Comparison of ENCODE assay signal across 19 cellular contexts in the genomic region with DNA sequence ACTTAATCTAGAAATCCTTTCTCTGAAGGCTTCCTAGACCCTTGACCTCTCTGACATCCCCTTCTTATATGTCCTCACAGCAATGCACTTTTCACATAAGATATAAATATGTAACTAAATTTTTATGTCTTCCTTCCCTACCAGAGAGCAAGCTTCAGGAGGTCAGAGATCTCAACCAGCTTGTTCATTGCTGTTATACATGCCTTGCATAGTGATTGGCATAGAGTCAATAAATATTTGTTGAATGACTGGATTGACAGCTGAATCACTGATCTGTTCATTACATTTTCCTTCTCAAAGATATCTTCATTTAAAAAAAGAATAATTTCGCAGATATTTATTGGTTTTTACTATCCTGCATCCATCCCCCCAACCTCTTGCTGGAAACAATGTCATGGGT. TPM values are rescaled to one million over a fixed set of nuclear protein-coding genes. Genes with fewer than 3 reads are reported as not detected.
A peak's percentile ranks its signal among the peaks of the same experiment; 100 is the strongest.
DNase-seq lines count a peak whose midpoint lies in the region; ATAC-seq and TF ChIP-seq lines count a peak whose summit lies in the region.
"Had no signal": no experiment of that assay in that cellular context is flagged by ENCODE, and none has a peak within 500 bp of the region (broad histone marks: within the 10 kb centered on the region; RNA-seq: fewer than 3 reads in every experiment).

No MANE protein-coding gene starts in this region.

- no peaks in the 10 kb centered on the region for H3F3A ChIP-seq in PC-3 (ENCODE audit: low read length, unreplicated experiment)

- no peaks in the 10 kb centered on the region for H4K20me1 ChIP-seq in PC-3 (ENCODE audit: low read length)
- H4K20me1 ChIP-seq in osteoblast (ENCODE audit: insufficient read depth, low read length): no peaks in the 10 kb centered on the region

- peaks cover 4% of the 10 kb centered on the region; the same call in 1 of the 2 replicates for H3K4me1 ChIP-seq in PC-3 (ENCODE audit: insufficient read depth, low read length)
- H3K4me1 ChIP-seq in osteoblast (ENCODE audit: insufficient read depth, low read length): no peaks in the 10 kb centered on the region
- H3K4me1 ChIP-seq: HAP-1 had no signal

- no peaks in the 10 kb centered on the region for H3K27me3 ChIP-seq in PC-3 (ENCODE audit: low read length)
- H3K27me3 ChIP-seq in osteoblast (ENCODE audit: insufficient read depth, low read length): no peaks in the 10 kb centered on the region

- POLR2A ChIA-PET in PC-3 (lab: Charles Lee; ENCODE audit: unreplicated experiment) (no interaction called here), RWPE1 (lab: Yijun Ruan, JAX; ENCODE audit: low non-redundant PET) (no interaction called here)

- H3K27ac ChIP-seq in PC-3 (ENCODE audit: low read length) (no peak overlapping the region), RWPE1 (no peak overlapping the region), osteoblast (ENCODE audit: low read depth, low read length) (no peak overlapping the region)

- H3K4me3 ChIP-seq in PC-3 (ENCODE audit: low read length) (no peak overlapping the region), epithelial cell of esophagus (ENCODE audit: low read length) (no peak overlapping the region), osteoblast (ENCODE audit: insufficient read depth, low read length) (no peak overlapping the region)
- H3K4me3 ChIP-seq: HAP-1 had no signal

- TF ChIP-seq CTCF in PC-3 (conservative IDR thresholded peaks at IDR 0.05; ENCODE audit: low read depth, low read length) (no peak), RWPE1 (conservative IDR thresholded peaks at IDR 0.05; ENCODE audit: low read depth) (no peak), epithelial cell of esophagus (IDR thresholded peaks at IDR 0.05; ENCODE audit: insufficient read depth, low read depth, low read length, missing control alignments) (no peak), osteoblast (IDR thresholded peaks at IDR 0.05; ENCODE audit: extremely low read depth, low read depth, low read length) (no peak)

- no peaks in the 10 kb centered on the region for H3K79me2 ChIP-seq in PC-3 (ENCODE audit: low read length)
- no peaks in the 10 kb centered on the region for H3K79me2 ChIP-seq in osteoblast (ENCODE audit: insufficient read depth, low read length)

- H2AFZ ChIP-seq in PC-3 (ENCODE audit: low read length) (no peak overlapping the region), osteoblast (ENCODE audit: low read length) (no peak overlapping the region)

- no TSS peak for BruUV-seq in PC-3 (replicated peaks; lab: Mats Ljungman, UMichigan)

- intact Hi-C loops in PC-3 (cut with micrococcal nuclease): no loop called here

- peak; percentile 61 for DNase-seq in PC-3
- peak; percentile 26 for DNase-seq in RWPE1 (ENCODE audit: low spot score)
- peak; percentile 20 for DNase-seq in epithelial cell of esophagus (ENCODE audit: low read depth)
- DNase-seq in osteoblast (ENCODE audit: insufficient read length, low spot score, missing footprints): peak; percentile 58
- no peak for DNase-seq in activated effector memory CD4-positive, alpha-beta T cell treated with anti-CD3 and anti-CD28 coated beads, Interleukin-2, amount 50 U/mL, for 16 hours
- no peak for DNase-seq in cerebellum (ENCODE audit: low spot score)
- DNase-seq in SW480 (ENCODE audit: low spot score): no peak
- no peak for DNase-seq in stimulated activated naive CD4-positive, alpha-beta T cell (lab: John Stamatoyannopoulos, UW)
- DNase-seq: C1 segment of cervical spinal cord; Calu3; CD4-positive, alpha-beta memory T cell; COR-L47; DMS53; DMS79 treated with DMSO at 0.1 percent for 48 hours; GF-D8; GOT3 had no signal

- H3K9me2 ChIP-seq in PC-3 (replicated peaks; ENCODE audit: low read length): no peaks in the 10 kb centered on the region

- no peak for ATAC-seq in PC-3

- H3K4me2 ChIP-seq in PC-3 (ENCODE audit: low read length): no peak overlapping the region
- H3K4me2 ChIP-seq in osteoblast (ENCODE audit: insufficient read depth, low read length): no peak overlapping the region

- H3K36me3 ChIP-seq in PC-3 (ENCODE audit: low read depth, low read length) (no peaks in the 10 kb centered on the region), osteoblast (ENCODE audit: insufficient read depth, low read length) (no peaks in the 10 kb centered on the region)
- H3K36me3 ChIP-seq: HAP-1 had no signal

- H3K9me3 ChIP-seq in PC-3 (ENCODE audit: low read length) (no peaks in the 10 kb centered on the region), osteoblast (ENCODE audit: low read depth, low read length) (no peaks in the 10 kb centered on the region)
- H3K9me3 ChIP-seq: HAP-1 had no signal

- CTCF ChIA-PET in PC-3 (lab: Charles Lee): no interaction called here
- CTCF ChIA-PET in RWPE1 (lab: Yijun Ruan, JAX): no interaction called here

- H3K9ac ChIP-seq in PC-3 (ENCODE audit: low read length): no peak overlapping the region

RNA-seq across cellular contexts. Expression of gene HYDIN, which starts 29.5 kb away (rescaled TPM):
- total RNA-seq in PC-3 (2014; rRNA removed): 0.12 and 0.69 TPM in 2 replicates
- total RNA-seq in osteoblast: 2.9 and 3.2 TPM in 2 replicates
- 30.2 TPM for total RNA-seq in cerebellum
- total RNA-seq: A673; CD4-positive, alpha-beta memory T cell; G401 had no signal

Comparison
In these comparisons a context has a peak if more than half of its experiments do, and no peak if none do; other contexts are left out.
1. DNase-seq: peak in PC-3 (single experiment), RWPE1 (single experiment), epithelial cell of esophagus (single experiment) and osteoblast (single experiment); none in activated effector memory CD4-positive, alpha-beta T cell treated with anti-CD3 and anti-CD28 coated beads, Interleukin-2, amount 50 U/mL, for 16 hours (single experiment), cerebellum (single experiment), SW480 (single experiment) and stimulated activated naive CD4-positive, alpha-beta T cell (0 of 6).